15 cellular contexts compared by ENCODE assay signal in the genomic region with DNA sequence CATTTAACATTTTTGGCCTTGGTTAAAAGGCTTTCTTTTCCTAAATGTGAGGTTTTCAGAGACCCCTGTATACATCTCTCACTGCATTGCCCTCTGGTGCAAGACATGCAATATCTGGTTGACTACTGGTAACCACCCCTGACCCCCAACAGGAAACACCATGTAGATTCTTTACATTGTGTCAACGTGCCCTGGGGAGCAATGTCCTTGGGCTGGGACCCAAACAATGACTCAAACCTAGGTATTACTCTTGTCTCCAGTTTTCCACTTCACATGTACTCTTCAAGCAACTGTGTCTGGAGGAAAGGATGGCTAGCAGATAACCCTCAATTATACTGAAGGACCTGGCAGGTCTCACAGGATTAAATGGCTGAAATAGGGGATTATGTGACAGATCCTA. TPM values are rescaled to one million over a fixed set of nuclear protein-coding genes. Genes with fewer than 3 reads are reported as not detected.
DNase-seq lines count a peak whose midpoint lies in the region; ATAC-seq and TF ChIP-seq lines count a peak whose summit lies in the region.
"Had no signal": no experiment of that assay in that cellular context is flagged by ENCODE, and none has a peak within 500 bp of the region (broad histone marks: within the 10 kb centered on the region; RNA-seq: fewer than 3 reads in every experiment).

No MANE protein-coding gene starts in this region.

- no peaks in the 10 kb centered on the region for H3K9me3 Mint-ChIP-seq in Caco-2 (ENCODE audit: unreplicated experiment)
- peaks cover 1 to 10% (median 5%) of the 10 kb centered on the region in 5 experiments for H3K9me3 Mint-ChIP-seq in brain
- H3K9me3 Mint-ChIP-seq in nephron: peaks cover 6% of the 10 kb centered on the region

- H3K9me3 ChIP-seq in Caco-2: no peaks in the 10 kb centered on the region

- H3K27ac Mint-ChIP-seq in Caco-2 (ENCODE audit: unreplicated experiment) (no peak overlapping the region), brain (no peak overlapping the region), nephron (no peak overlapping the region)

- no peak for TF ChIP-seq CTCF in Caco-2 (IDR thresholded peaks at IDR 0.05; ENCODE audit: insufficient read depth in 1 of 2, low read depth in 1 of 2, low read length in 1 of 2, severe bottlenecking in 1 of 2, unreplicated experiment in 1 of 2)
- no peak for TF ChIP-seq CTCF in brain (conservative IDR thresholded peaks at IDR 0.05)
- TF ChIP-seq CTCF in nephron (IDR thresholded peaks at IDR 0.05; ENCODE audit: unreplicated experiment in 3 of 3): no peak

- DNase-seq in Caco-2: no peak
- peak; percentile 26 for DNase-seq in ELR (ENCODE audit: low read depth)
- DNase-seq: DMS 273 treated with DMSO at 0.1 percent for 48 hours, HCEC 1CT, MV-4-11, NCI-H1417 treated with DMSO at 0.1 percent for 48 hours, NCI-H2029, SHP77 treated with DMSO at 0.1 percent for 48 hours had no signal

- H3K4me1 Mint-ChIP-seq in Caco-2 (ENCODE audit: low read depth, unreplicated experiment) (peaks cover 18% of the 10 kb centered on the region), brain (peaks cover 13% of the 10 kb centered on the region), nephron (peaks cover 8% of the 10 kb centered on the region)

- BruUV-seq in Caco-2 (replicated peaks; lab: Mats Ljungman, UMichigan): no TSS peak

- intact Hi-C loops in Caco-2 (cut with micrococcal nuclease; ENCODE audit: unreplicated experiment): loop anchor here (5.0 kb wide), 2 partner anchors 90 to 220 kb away; no protein-coding TSS in a partner anchor

- H3K36me3 Mint-ChIP-seq in Caco-2 (ENCODE audit: insufficient read depth, unreplicated experiment) (no peaks in the 10 kb centered on the region), brain (no peaks in the 10 kb centered on the region), nephron (ENCODE audit: low read depth) (no peaks in the 10 kb centered on the region)

- POLR2A ChIA-PET in Caco-2 (lab: Charles Lee): no interaction called here

- H3K4me3 Mint-ChIP-seq in Caco-2 (ENCODE audit: unreplicated experiment) (peak overlapping the region; percentile 72), brain (peak overlapping the region in 4 of 5 experiments; percentile 62 to 80 (median 70)), nephron (peak overlapping the region; percentile 61 to 77 (median 72))

- peaks cover 6% of the 10 kb centered on the region; the same call in 1 of the 2 replicates for H3K4me1 ChIP-seq in Caco-2

- H3K27me3 ChIP-seq in Caco-2 (replicated peaks; ENCODE audit: control insufficient read depth, insufficient read depth, low read length): peaks cover 3% of the 10 kb centered on the region

- ATAC-seq in HG03432 (IDR thresholded peaks at IDR 0.05; ENCODE audit: unreplicated experiment) (no peak), HG02981 (IDR thresholded peaks at IDR 0.05; ENCODE audit: unreplicated experiment) (no peak), GM21423 (IDR thresholded peaks at IDR 0.05; ENCODE audit: unreplicated experiment) (no peak)
- ATAC-seq: K562 had no signal

- no peaks in the 10 kb centered on the region for H3K36me3 ChIP-seq in Caco-2 (ENCODE audit: control insufficient read depth, insufficient read depth, low read length)

- no peak overlapping the region for H3K4me3 ChIP-seq in Caco-2 (ENCODE audit: low read depth, low read length)
- H3K4me3 ChIP-seq: K562 had no signal

- H3K27me3 Mint-ChIP-seq in Caco-2 (ENCODE audit: insufficient read depth, unreplicated experiment): peaks cover 19% of the 10 kb centered on the region
- peaks cover 47% of the 10 kb centered on the region for H3K27me3 Mint-ChIP-seq in brain
- peaks cover 54% of the 10 kb centered on the region for H3K27me3 Mint-ChIP-seq in nephron (ENCODE audit: low read depth)

- CTCF ChIA-PET in Caco-2 (lab: Charles Lee): interaction anchor here (1.0 kb wide), 1 partner anchor 104 kb away, joined by 4 read pairs; no protein-coding TSS in a partner anchor

RNA-seq across cellular contexts. Expression of gene GPR83, which starts 1.1 kb away (rescaled TPM):
- 2.7 and 2.8 TPM in 2 replicates for total RNA-seq in Caco-2 (2022)
- 3.4 TPM for polyA plus RNA-seq in brain (ENCODE audit: insufficient read depth, low read depth, low replicate concordance)
- total RNA-seq: RPMI7951 had no signal
